In the genomic region with DNA sequence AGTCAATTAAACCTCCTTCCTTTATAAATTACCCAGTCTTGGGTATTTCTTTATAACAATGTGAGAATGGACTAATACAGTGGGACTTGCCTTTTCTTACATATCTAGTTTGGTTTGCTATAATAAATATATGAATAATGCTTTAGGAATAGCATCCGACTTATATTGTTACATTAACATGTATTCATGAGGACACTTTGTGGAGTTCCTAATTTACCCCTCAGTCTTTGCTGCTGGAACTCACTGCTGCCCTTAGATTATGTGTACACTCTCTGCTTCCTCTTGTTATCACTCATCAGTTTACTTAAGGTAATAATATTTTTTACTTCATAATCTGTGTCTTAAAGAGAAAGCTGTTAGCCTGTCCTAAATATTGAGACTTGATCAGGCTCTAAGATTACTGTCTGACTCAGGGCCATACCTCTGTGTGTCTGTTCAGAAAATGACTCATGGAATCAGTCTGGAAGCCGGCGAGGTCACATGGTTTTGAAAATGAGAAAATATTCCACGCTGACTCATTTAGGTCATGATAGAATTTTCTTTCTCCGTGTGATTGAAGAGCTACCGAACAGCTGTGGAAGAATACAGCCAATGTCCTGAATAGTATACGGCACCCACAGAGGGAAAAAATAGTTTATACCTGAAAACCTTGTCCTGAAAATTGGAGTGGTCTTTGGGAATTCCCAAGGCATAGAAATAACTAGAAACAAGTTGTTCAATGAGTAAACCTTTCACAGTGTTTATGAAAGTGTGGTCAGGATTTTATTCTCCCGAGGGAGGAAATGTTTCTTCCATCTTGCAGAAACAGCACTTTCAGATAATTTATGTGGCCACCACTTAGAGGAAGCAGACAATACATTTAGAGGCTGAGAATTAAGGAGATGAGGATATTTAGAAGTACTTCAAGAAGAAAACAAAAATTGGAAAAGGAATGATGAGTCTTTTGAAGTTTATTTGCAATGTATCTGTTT, we compare ENCODE assay signal across 8 cellular contexts.
DNase-seq lines count a peak whose midpoint lies in the region; ATAC-seq, FAIRE-seq and TF ChIP-seq lines count a peak whose summit lies in the region.

No MANE protein-coding gene starts in this region.

- peak overlapping the region; percentile 41 for H3K4me3 ChIP-seq in SJCRH30
- no peak overlapping the region for H3K4me3 ChIP-seq in epithelial cell of esophagus (ENCODE audit: low read length)
- H3K4me3 ChIP-seq in pancreas: no peak overlapping the region
- no peak overlapping the region for H3K4me3 ChIP-seq in H7 (ENCODE audit: insufficient read depth, low read depth, low read length)

- TF ChIP-seq CTCF in epithelial cell of esophagus (IDR thresholded peaks at IDR 0.05; ENCODE audit: insufficient read depth, low read depth, low read length, missing control alignments): no peak
- TF ChIP-seq CTCF in pancreas (IDR thresholded peaks at IDR 0.05): no peak

- H3K4me1 ChIP-seq in SJCRH30 (peaks cover 40% of the 10 kb centered on the region), pancreas (no peaks in the 10 kb centered on the region)

- intact Hi-C loops in pancreas (cut with DNase I): no loop called here

- peak; percentile 93 for ATAC-seq in HG02973 (IDR thresholded peaks at IDR 0.05; ENCODE audit: unreplicated experiment)
- ATAC-seq in pancreas: peak; percentile 81 to 93 (median 88)

- FAIRE-seq in pancreas (lab: Jason Lieb, UNC): peak; percentile 66

- H3K27ac ChIP-seq in SJCRH30 (peak overlapping the region; percentile 81), pancreas (peak overlapping the region in 2 of 4 donors; percentile 13 to 44)

- H3K36me3 ChIP-seq in SJCRH30 (no peaks in the 10 kb centered on the region), pancreas (no peaks in the 10 kb centered on the region), H7 (replicated peaks; ENCODE audit: control insufficient read depth, insufficient read depth, low read length) (no peaks in the 10 kb centered on the region)

- DNase-seq in activated CD8-positive, alpha-beta memory T cell treated with anti-CD3 and anti-CD28 coated beads, Interleukin-2, amount 50 U/mL, for 4 hours: peak; percentile 35
- no peak for DNase-seq in activated CD8-positive, alpha-beta memory T cell treated with anti-CD3 and anti-CD28 coated beads for 24 hours
- peak; percentile 60 to 80 for DNase-seq in SJCRH30
- DNase-seq in epithelial cell of esophagus (ENCODE audit: low read depth): peak; percentile 93
- peak in 2 of 6 donors; percentile 20 to 31 for DNase-seq in pancreas
- no peak for DNase-seq in H7
- DNase-seq in iPS-NIHi11 (ENCODE audit: low spot score): no peak

- H3K27me3 ChIP-seq in SJCRH30 (no peaks in the 10 kb centered on the region), pancreas (no peaks in the 10 kb centered on the region), H7 (ENCODE audit: control insufficient read depth, insufficient read depth, low read length) (no peaks in the 10 kb centered on the region)

- H3K9me3 ChIP-seq in SJCRH30 (replicated peaks): no peaks in the 10 kb centered on the region
- no peaks in the 10 kb centered on the region for H3K9me3 ChIP-seq in pancreas

- 42 to 55% methylated on average over 8 of the region's 8 CpGs for WGBS in pancreas, 2 donors

Comparison
In these comparisons a context has a peak if more than half of its experiments do, and no peak if none do; other contexts are left out.
1. DNase-seq: peak in activated CD8-positive, alpha-beta memory T cell treated with anti-CD3 and anti-CD28 coated beads, Interleukin-2, amount 50 U/mL, for 4 hours (single experiment), SJCRH30 (2 of 2) and epithelial cell of esophagus (single experiment); none in activated CD8-positive, alpha-beta memory T cell treated with anti-CD3 and anti-CD28 coated beads for 24 hours (single experiment), H7 (single experiment) and iPS-NIHi11 (single experiment).